Comparison of ENCODE assay signal across 8 cellular contexts in genomic region chr22:38506118-38506962, GRCh38. TPM values are rescaled to one million over a fixed set of nuclear protein-coding genes. Genes with fewer than 3 reads are reported as not detected.
DNase-seq lines count a peak whose midpoint lies in the region; ATAC-seq, FAIRE-seq and TF ChIP-seq lines count a peak whose summit lies in the region.

DDX17 (minus strand) TSS chr22:38506311.

- DNase-seq in GM12865 (ENCODE audit: low read depth) = peak; percentile 95
- peak; percentile 81 for DNase-seq in NCI-H1417 treated with DMSO at 0.1 percent for 48 hours (lab: John Stamatoyannopoulos, UW)
- peak; percentile 87 for DNase-seq in SW480 (ENCODE audit: low spot score)
- DNase-seq in activated naive CD8-positive, alpha-beta T cell treated with anti-CD3 and anti-CD28 coated beads, Interleukin-2, amount 50 U/mL, for 24 hours = peak; percentile 94
- peak; percentile 94 for DNase-seq in Right ventricle myocardium superior
- DNase-seq in pancreas = peak; percentile 93 to 97 (median 95)
- DNase-seq in tibial artery = peak; percentile 95 to 98

- H3K4me1 ChIP-seq in pancreas = peaks cover 21 to 28% (median 26%) of the 10 kb centered on the region in 3 donors
- H3K4me1 ChIP-seq in tibial artery = peaks cover 0 to 42% (median 22%) of the 10 kb centered on the region in 4 donors

- peak within 1 kb of the TSS; percentile 98 to 100 (median 99) for H3K27ac ChIP-seq in pancreas
- H3K27ac ChIP-seq in tibial artery = peak within 1 kb of the TSS; percentile 99 to 100

- H3K4me3 ChIP-seq in GM12865 (ENCODE audit: low read depth, low read length) (peak within 1 kb of the TSS; percentile 93), pancreas (peak within 1 kb of the TSS; percentile 62 to 74 (median 70)), tibial artery (peak within 1 kb of the TSS; percentile 83 to 97)

- no peaks in the 10 kb centered on the region for H3K9me3 Mint-ChIP-seq in activated naive CD8-positive, alpha-beta T cell treated with anti-CD3 and anti-CD28 coated beads, Interleukin-2, amount 50 U/mL, for 24 hours

- TF ChIP-seq CTCF in GM12865 (IDR thresholded peaks at IDR 0.05; ENCODE audit: insufficient read depth, low read depth, low read length, missing control alignments) (no peak), pancreas (IDR thresholded peaks at IDR 0.05) (no peak), tibial artery (IDR thresholded peaks at IDR 0.05) (peak in 1 of 2 experiments; percentile 14)

- H3K9me3 ChIP-seq in pancreas = no peaks in the 10 kb centered on the region
- H3K9me3 ChIP-seq in tibial artery = no peaks in the 10 kb centered on the region

- peak; percentile 81 for ATAC-seq in HG02763 (IDR thresholded peaks at IDR 0.05; ENCODE audit: unreplicated experiment)
- ATAC-seq in activated naive CD8-positive, alpha-beta T cell treated with anti-CD3 and anti-CD28 coated beads, Interleukin-2, amount 50 U/mL, for 24 hours = peak; percentile 86
- peak; percentile 87 for ATAC-seq in Right ventricle myocardium superior (ENCODE audit: poor library complexity)
- peak; percentile 83 to 92 (median 86) for ATAC-seq in pancreas

- H3K27ac Mint-ChIP-seq in activated naive CD8-positive, alpha-beta T cell treated with anti-CD3 and anti-CD28 coated beads, Interleukin-2, amount 50 U/mL, for 24 hours = peak within 1 kb of the TSS; percentile 99

- peak within 1 kb of the TSS; percentile 96 for H3K4me3 Mint-ChIP-seq in activated naive CD8-positive, alpha-beta T cell treated with anti-CD3 and anti-CD28 coated beads, Interleukin-2, amount 50 U/mL, for 24 hours

- 0 to 1% methylated on average over 82 to 83 of the region's 83 CpGs for WGBS in pancreas, 2 donors

- H3K36me3 ChIP-seq in pancreas (peaks cover 0 to 3% (median 3%) of the 10 kb centered on the region in 3 donors), tibial artery (peaks cover 4 to 8% (median 4%) of the 10 kb centered on the region in 3 donors)

- H3K27me3 ChIP-seq in pancreas (no peaks in the 10 kb centered on the region), tibial artery (no peaks in the 10 kb centered on the region)

- FAIRE-seq in pancreas (lab: Jason Lieb, UNC) = peak; percentile 95

- H3K27me3 Mint-ChIP-seq in activated naive CD8-positive, alpha-beta T cell treated with anti-CD3 and anti-CD28 coated beads, Interleukin-2, amount 50 U/mL, for 24 hours = no peaks in the 10 kb centered on the region

- intact Hi-C loops in Right ventricle myocardium superior (cut with DNase I) = no loop called here
- intact Hi-C loops in pancreas (cut with DNase I) = no loop called here
- intact Hi-C loops in tibial artery (cut with DNase I; ENCODE audit: low total_unique reads) = loop anchor here (2.0 to 5.0 kb wide), 2 partner anchors 64 to 439 kb away; partner anchors contain the start of gene DMC1

- H3K4me1 Mint-ChIP-seq in activated naive CD8-positive, alpha-beta T cell treated with anti-CD3 and anti-CD28 coated beads, Interleukin-2, amount 50 U/mL, for 24 hours = peaks cover 37% of the 10 kb centered on the region

- H3K36me3 Mint-ChIP-seq in activated naive CD8-positive, alpha-beta T cell treated with anti-CD3 and anti-CD28 coated beads, Interleukin-2, amount 50 U/mL, for 24 hours (ENCODE audit: low read depth) = peaks cover 41% of the 10 kb centered on the region

RNA-seq across cellular contexts. Expression of gene DDX17, which starts in this region (rescaled TPM):
- total RNA-seq in Right ventricle myocardium superior (193 TPM), pancreas (100 to 1,000 TPM; 167 to 331 (median 206) TPM)
- 100 to 1,000 TPM; 164 to 242 TPM for polyA plus RNA-seq in pancreas

Comparison
In these comparisons a context has a peak if more than half of its experiments do, and no peak if none do; other contexts are left out.
1. Peak in every context shown above with its lines: DNase-seq, ATAC-seq, H3K4me3 ChIP-seq and H3K27ac ChIP-seq.